10 cellular contexts compared by ENCODE assay signal in genomic region chr14:90697146-90697545, GRCh38.
DNase-seq lines count a peak whose midpoint lies in the region; ATAC-seq, FAIRE-seq and TF ChIP-seq lines count a peak whose summit lies in the region.
"Had no signal": no experiment of that assay in that cellular context is flagged by ENCODE, and none has a peak within 500 bp of the region (broad histone marks: within the 10 kb centered on the region; RNA-seq: fewer than 3 reads in every experiment).

No MANE protein-coding gene starts in this region.

- DNase-seq in breast epithelium (ENCODE audit: low spot score in 2 of 2) (no peak), MCF 10A (ENCODE audit: unreplicated experiment) (no peak), esophagus muscularis mucosa (ENCODE audit: extremely low spot score) (no peak), pancreas (no peak), uterus (no peak), foreskin fibroblast (no peak), NAMALWA (ENCODE audit: low spot score) (no peak), foreskin keratinocyte (no peak)

- no peak for TF ChIP-seq EP300 in esophagus muscularis mucosa (IDR thresholded peaks at IDR 0.05)

- H3K36me3 Mint-ChIP-seq in MCF 10A (ENCODE audit: insufficient read depth, unreplicated experiment), result no peaks in the 10 kb centered on the region

- TF ChIP-seq CTCF in breast epithelium (IDR thresholded peaks at IDR 0.05), result no peak
- no peak for TF ChIP-seq CTCF in MCF 10A (IDR thresholded peaks at IDR 0.05; ENCODE audit: unreplicated experiment)
- no peak for TF ChIP-seq CTCF in esophagus muscularis mucosa (IDR thresholded peaks at IDR 0.05)
- no peak for TF ChIP-seq CTCF in pancreas (IDR thresholded peaks at IDR 0.05)
- TF ChIP-seq CTCF in uterus (IDR thresholded peaks at IDR 0.05), result no peak
- TF ChIP-seq CTCF in foreskin fibroblast (IDR thresholded peaks at IDR 0.05; ENCODE audit: low read depth, low read length), result no peak
- TF ChIP-seq CTCF in foreskin keratinocyte (conservative IDR thresholded peaks at IDR 0.05), result no peak

- BruUV-seq in MCF 10A (replicated peaks; lab: Mats Ljungman, UMichigan), result no TSS peak

- POLR2A ChIA-PET in MCF 10A (lab: Yijun Ruan, JAX), result interaction anchor here (0.5 to 2.2 kb wide), 7 partner anchors 24 to 395 kb away, joined by 3 to 26 read pairs (median 3); partner anchors contain the start of gene CALM1

- H3K9me3 ChIP-seq in breast epithelium (no peaks in the 10 kb centered on the region), esophagus muscularis mucosa (no peaks in the 10 kb centered on the region), pancreas (no peaks in the 10 kb centered on the region), uterus (no peaks in the 10 kb centered on the region)
- H3K9me3 ChIP-seq: upper lobe of left lung had no signal

- no peak for TF ChIP-seq POLR2A in breast epithelium (IDR thresholded peaks at IDR 0.05)
- TF ChIP-seq POLR2A in esophagus muscularis mucosa (IDR thresholded peaks at IDR 0.05; ENCODE audit: low read depth), result no peak
- TF ChIP-seq POLR2A in uterus (IDR thresholded peaks at IDR 0.05), result no peak

- H3K27me3 Mint-ChIP-seq in MCF 10A (ENCODE audit: insufficient read depth, unreplicated experiment), result no peaks in the 10 kb centered on the region

- H3K4me1 ChIP-seq in breast epithelium, result no peaks in the 10 kb centered on the region
- H3K4me1 ChIP-seq in esophagus muscularis mucosa, result peaks cover 32 to 41% (median 34%) of the 10 kb centered on the region in 4 donors
- peaks cover 0 to 9% (median 4%) of the 10 kb centered on the region in 3 donors for H3K4me1 ChIP-seq in pancreas
- H3K4me1 ChIP-seq in uterus, result peaks cover 0 to 10% of the 10 kb centered on the region in 2 donors
- H3K4me1 ChIP-seq in foreskin keratinocyte, result no peaks in the 10 kb centered on the region

- H3K27me3 ChIP-seq in breast epithelium (no peaks in the 10 kb centered on the region), esophagus muscularis mucosa (no peaks in the 10 kb centered on the region), pancreas (no peaks in the 10 kb centered on the region), uterus (no peaks in the 10 kb centered on the region), foreskin keratinocyte (no peaks in the 10 kb centered on the region)
- H3K27me3 ChIP-seq: upper lobe of left lung had no signal

- FAIRE-seq in pancreas (lab: Jason Lieb, UNC), result no peak

- H3K4me1 Mint-ChIP-seq in MCF 10A (ENCODE audit: insufficient read depth, unreplicated experiment), result no peaks in the 10 kb centered on the region

- ATAC-seq in pancreas (peak in 3 of 4 donors; percentile 20 to 30 (median 24)), foreskin keratinocyte (no peak)

- H3K27ac ChIP-seq in breast epithelium (peak overlapping the region; percentile 4 to 74), esophagus muscularis mucosa (replicated peaks in 1 of 4) (peak overlapping the region; percentile 71 to 86 (median 82)), pancreas (no peak overlapping the region), uterus (peak overlapping the region; percentile 32 to 75), foreskin keratinocyte (no peak overlapping the region)

- CTCF ChIA-PET in MCF 10A (lab: Yijun Ruan, JAX), result interaction anchor here (0.6 to 7.7 kb wide), 66 partner anchors 9 to 724 kb away, joined by 3 to 158 read pairs (median 4); partner anchors contain the start of gene CALM1

- 15% methylated on average over 2 of the region's 2 CpGs for WGBS in esophagus muscularis mucosa
- 61 to 70% methylated on average over 2 of the region's 2 CpGs for WGBS in pancreas, 2 donors

- H3K4me3 ChIP-seq in breast epithelium (no peak overlapping the region), esophagus muscularis mucosa (peak overlapping the region in 1 of 4 donors; percentile 14), pancreas (no peak overlapping the region), uterus (no peak overlapping the region), foreskin fibroblast (ENCODE audit: low read depth in 1 of 2, low read length in 2 of 2) (no peak overlapping the region)
- H3K4me3 ChIP-seq: upper lobe of left lung had no signal

- intact Hi-C loops in breast epithelium (cut with DNase I; ENCODE audit: low total_unique reads) (loop anchor here (5.0 kb wide), 1 partner anchor 460 kb away; no protein-coding TSS in a partner anchor), MCF 10A (cut with micrococcal nuclease) (loop anchor here (1.0 to 5.0 kb wide), 4 partner anchors 205 to 396 kb away; no protein-coding TSS in a partner anchor), esophagus muscularis mucosa (cut with DNase I) (loop anchor here (2.0 to 5.0 kb wide), 4 partner anchors 95 to 394 kb away; no protein-coding TSS in a partner anchor), pancreas (cut with DNase I) (no loop called here), uterus (cut with DNase I; ENCODE audit: low total_unique reads) (loop anchor here (10.0 kb wide), 1 partner anchor 292 kb away; no protein-coding TSS in a partner anchor)

- H3K36me3 ChIP-seq in breast epithelium, result no peaks in the 10 kb centered on the region
- no peaks in the 10 kb centered on the region for H3K36me3 ChIP-seq in esophagus muscularis mucosa
- no peaks in the 10 kb centered on the region for H3K36me3 ChIP-seq in pancreas
- no peaks in the 10 kb centered on the region for H3K36me3 ChIP-seq in uterus
- H3K36me3 ChIP-seq: upper lobe of left lung had no signal

- H3K4me3 Mint-ChIP-seq in MCF 10A (ENCODE audit: unreplicated experiment), result no peak overlapping the region
- H3K4me3 Mint-ChIP-seq: activated naive CD4-positive, alpha-beta T cell treated with anti-CD3 and anti-CD28 coated beads for 36 hours had no signal

- H3K27ac Mint-ChIP-seq in MCF 10A (ENCODE audit: low read depth, unreplicated experiment), result no peak overlapping the region
- H3K27ac Mint-ChIP-seq: activated naive CD4-positive, alpha-beta T cell treated with anti-CD3 and anti-CD28 coated beads for 36 hours had no signal

- no peaks in the 10 kb centered on the region for H3K9me3 Mint-ChIP-seq in MCF 10A (ENCODE audit: unreplicated experiment)
- H3K9me3 Mint-ChIP-seq: activated naive CD4-positive, alpha-beta T cell treated with anti-CD3 and anti-CD28 coated beads for 36 hours had no signal

Comparison
In these comparisons a context has a peak if more than half of its experiments do, and no peak if none do; other contexts are left out.
1. H3K27ac ChIP-seq: peak in breast epithelium (2 of 2), esophagus muscularis mucosa (4 of 4) and uterus (2 of 2); none in pancreas (0 of 4) and foreskin keratinocyte (single experiment).
2. intact Hi-C loops: an anchor here in breast epithelium (5.0 kb wide), MCF 10A (1.0 to 5.0 kb wide), esophagus muscularis mucosa (2.0 to 5.0 kb wide) and uterus (10.0 kb wide); none called in pancreas.